ENCODE assay signal across 32 cellular contexts in genomic region chr1:17912491-17912890, GRCh38.
"Had no signal": no experiment of that assay in that cellular context is flagged by ENCODE, and none has a peak within 500 bp of the region (broad histone marks: within the 10 kb centered on the region; RNA-seq: fewer than 3 reads in every experiment).

No MANE protein-coding gene starts in this region.

- H3K4me1 Mint-ChIP-seq: activated B cell treated with CpG ODN at 0.5 μM for 24 hours; activated naive CD4-positive, alpha-beta T cell treated with anti-CD3 and anti-CD28 coated beads, Interleukin-2, amount 10 ng/mL, durations not matched to agents 7 days and 5 days; activated naive CD8-positive, alpha-beta T cell treated with anti-CD3 and anti-CD28 coated beads, Interleukin-2, amount 10 ng/mL, durations not matched to agents 7 days and 5 days; activated T-helper 17 cell treated with anti-CD3 and anti-CD28 coated beads, Interleukin-2, amount 50 U/mL, for 72 hours had no signal

- H3K9me3 Mint-ChIP-seq: activated B cell treated with CpG ODN at 0.5 μM for 24 hours; activated CD8-positive, alpha-beta T cell treated with anti-CD3 and anti-CD28 coated beads for 36 hours; activated naive CD4-positive, alpha-beta T cell treated with anti-CD3 and anti-CD28 coated beads, Interleukin-2, amount 10 ng/mL, durations not matched to agents 7 days and 5 days; activated naive CD4-positive, alpha-beta T cell treated with anti-CD3 and anti-CD28 coated beads, Interleukin-2, amount 50 U/mL, for 72 hours; activated naive CD8-positive, alpha-beta T cell treated with anti-CD3 and anti-CD28 coated beads, Interleukin-2, amount 10 ng/mL, durations not matched to agents 7 days and 5 days; activated T-cell treated with anti-CD3 and anti-CD28 coated beads, Interleukin-2, amount 50 U/mL, for 4 hours; activated T-helper 17 cell treated with anti-CD3 and anti-CD28 coated beads, Interleukin-2, amount 50 U/mL, for 72 hours; brain; dendritic cell treated with granulocyte-macrophage colony-stimulating factor and Interleukin-4, amounts not matched to agents 40 ng/mL and 50 ng/mL, for 4 days had no signal

- H3K4me3 ChIP-seq: ascending aorta, breast epithelium, cardiac muscle cell, coronary artery, dorsolateral prefrontal cortex, esophagus muscularis mucosa, gastrocnemius medialis, heart left ventricle had no signal

- H3K27ac ChIP-seq: ascending aorta, breast epithelium, cardiac muscle cell, coronary artery, dorsolateral prefrontal cortex, esophagus muscularis mucosa, foreskin keratinocyte, gastrocnemius medialis, heart left ventricle, WERI-Rb-1 had no signal

- H3K27me3 ChIP-seq: ascending aorta, cardiac muscle cell had no signal

- DNase-seq: activated B cell treated with CpG ODN at 0.5 μM for 24 hours; activated CD4-positive, alpha-beta T cell treated with anti-CD3 and anti-CD28 coated beads for 48 hours; activated CD4-positive, alpha-beta T cell treated with anti-CD3 and anti-CD28 coated beads, Interleukin-2, amount 50 U/mL, for 1 hour; activated CD4-positive, alpha-beta T cell treated with anti-CD3 and anti-CD28 coated beads, Interleukin-2, amount 50 U/mL, for 48 hours; activated CD8-positive, alpha-beta memory T cell treated with anti-CD3 and anti-CD28 coated beads for 24 hours; activated CD8-positive, alpha-beta T cell treated with anti-CD3 and anti-CD28 coated beads for 36 hours; activated gamma-delta T cell; activated naive CD4-positive, alpha-beta T cell; activated naive CD4-positive, alpha-beta T cell treated with anti-CD3 and anti-CD28 coated beads, Interleukin-2, amount 10 ng/mL, durations not matched to agents 7 days and 5 days; activated naive CD8-positive, alpha-beta T cell treated with anti-CD3 and anti-CD28 coated beads, Interleukin-2, amount 10 ng/mL, durations not matched to agents 7 days and 5 days; activated T-cell treated with anti-CD3 and anti-CD28 coated beads, Interleukin-2, amount 50 U/mL, for 4 hours; central memory CD4-positive, alpha-beta T cell; cerebellar nuclear complex; dorsolateral prefrontal cortex; effector memory CD4-positive, alpha-beta T cell; erythroblast; foreskin keratinocyte; gastrocnemius medialis; glutamatergic neuron; heart left ventricle; T-helper 2 cell; WERI-Rb-1 had no signal

- H3K4me3 Mint-ChIP-seq: activated B cell treated with CpG ODN at 0.5 μM for 24 hours; activated CD8-positive, alpha-beta T cell treated with anti-CD3 and anti-CD28 coated beads for 36 hours; activated naive CD4-positive, alpha-beta T cell treated with anti-CD3 and anti-CD28 coated beads, Interleukin-2, amount 10 ng/mL, durations not matched to agents 7 days and 5 days; activated naive CD8-positive, alpha-beta T cell treated with anti-CD3 and anti-CD28 coated beads, Interleukin-2, amount 10 ng/mL, durations not matched to agents 7 days and 5 days; activated T-cell treated with anti-CD3 and anti-CD28 coated beads, Interleukin-2, amount 50 U/mL, for 4 hours; activated T-helper 17 cell treated with anti-CD3 and anti-CD28 coated beads, Interleukin-2, amount 50 U/mL, for 72 hours; brain; dendritic cell treated with granulocyte-macrophage colony-stimulating factor and Interleukin-4, amounts not matched to agents 40 ng/mL and 50 ng/mL, for 4 days had no signal

- H3K27ac Mint-ChIP-seq: activated B cell treated with CpG ODN at 0.5 μM for 24 hours; activated CD8-positive, alpha-beta T cell treated with anti-CD3 and anti-CD28 coated beads for 36 hours; activated naive CD4-positive, alpha-beta T cell treated with anti-CD3 and anti-CD28 coated beads, Interleukin-2, amount 10 ng/mL, durations not matched to agents 7 days and 5 days; activated naive CD4-positive, alpha-beta T cell treated with anti-CD3 and anti-CD28 coated beads, Interleukin-2, amount 50 U/mL, for 72 hours; activated naive CD8-positive, alpha-beta T cell treated with anti-CD3 and anti-CD28 coated beads, Interleukin-2, amount 10 ng/mL, durations not matched to agents 7 days and 5 days; activated T-helper 17 cell treated with anti-CD3 and anti-CD28 coated beads, Interleukin-2, amount 50 U/mL, for 72 hours; brain; dendritic cell treated with granulocyte-macrophage colony-stimulating factor and Interleukin-4, amounts not matched to agents 40 ng/mL and 50 ng/mL, for 4 days had no signal

- H3K4me1 ChIP-seq: ascending aorta, breast epithelium, esophagus muscularis mucosa, foreskin keratinocyte, gastrocnemius medialis, heart left ventricle had no signal

- H3K36me3 ChIP-seq: ascending aorta, breast epithelium, cardiac muscle cell, esophagus muscularis mucosa, gastrocnemius medialis, heart left ventricle, WERI-Rb-1 had no signal

- H3K9me3 ChIP-seq: ascending aorta, breast epithelium, esophagus muscularis mucosa, gastrocnemius medialis, heart left ventricle had no signal

- H3K36me3 Mint-ChIP-seq: activated naive CD4-positive, alpha-beta T cell treated with anti-CD3 and anti-CD28 coated beads, Interleukin-2, amount 10 ng/mL, durations not matched to agents 7 days and 5 days; activated naive CD4-positive, alpha-beta T cell treated with anti-CD3 and anti-CD28 coated beads, Interleukin-2, amount 50 U/mL, for 72 hours; activated naive CD8-positive, alpha-beta T cell treated with anti-CD3 and anti-CD28 coated beads, Interleukin-2, amount 10 ng/mL, durations not matched to agents 7 days and 5 days; brain had no signal

- ATAC-seq: activated CD4-positive, CD25-positive, alpha-beta regulatory T cell treated with anti-CD3 and anti-CD28 coated beads, Interleukin-2, amount 50 U/mL, for 24 hours; activated CD8-positive, alpha-beta T cell treated with anti-CD3 and anti-CD28 coated beads for 36 hours; activated naive CD4-positive, alpha-beta T cell treated with anti-CD3 and anti-CD28 coated beads, Interleukin-2, amount 50 U/mL, for 72 hours; activated T-cell treated with anti-CD3 and anti-CD28 coated beads, Interleukin-2, amount 50 U/mL, for 4 hours; activated T-helper 17 cell treated with anti-CD3 and anti-CD28 coated beads, Interleukin-2, amount 50 U/mL, for 72 hours; foreskin keratinocyte; gastrocnemius medialis; heart left ventricle had no signal
